In genomic region chr18:48022531-48023330, GRCh38 we compare ENCODE assay signal across 8 cellular contexts.
DNase-seq lines count a peak whose midpoint lies in the region; ATAC-seq, FAIRE-seq and TF ChIP-seq lines count a peak whose summit lies in the region.

No MANE protein-coding gene starts in this region.

- DNase-seq in Daoy (ENCODE audit: low read depth) (peak; percentile 62), HTR-8/SVneo (ENCODE audit: insufficient read length, low spot score) (peak; percentile 60), NCI-H82 (lab: John Stamatoyannopoulos, UW) (peak; percentile 95), astrocyte of the cerebellum (ENCODE audit: low read depth) (no peak), hepatocyte (ENCODE audit: low spot score) (peak; percentile 76), spleen (no peak)

- no peak for ATAC-seq in HG03039 (IDR thresholded peaks at IDR 0.05; ENCODE audit: unreplicated experiment)
- ATAC-seq in HG03460 (IDR thresholded peaks at IDR 0.05; ENCODE audit: unreplicated experiment) = no peak

- H3K79me2 ChIP-seq in hepatocyte = no peaks in the 10 kb centered on the region

- H3K4me3 ChIP-seq in astrocyte of the cerebellum (ENCODE audit: low read depth, low read length) = no peak overlapping the region
- H3K4me3 ChIP-seq in hepatocyte = no peak overlapping the region
- H3K4me3 ChIP-seq in spleen = no peak overlapping the region

- H3K27me3 ChIP-seq in hepatocyte = peaks cover 20% of the 10 kb centered on the region
- peaks cover 0 to 33% (median 0%) of the 10 kb centered on the region in 7 donors for H3K27me3 ChIP-seq in spleen (replicated peaks in 1 of 7)

- in situ Hi-C loops in astrocyte of the cerebellum (cut with HindIII; ENCODE audit: low sequenced_read_pairs) = no loop called here

- H3K27ac ChIP-seq in hepatocyte = no peak overlapping the region
- H3K27ac ChIP-seq in spleen = peak overlapping the region in 5 of 8 donors; percentile 55 to 71 (median 68)

- FAIRE-seq in HTR-8/SVneo (lab: Jason Lieb, UNC) = no peak

- TF ChIP-seq CTCF in astrocyte of the cerebellum (IDR thresholded peaks at IDR 0.05; ENCODE audit: low read depth, low read length, missing control alignments) (peak; percentile 59), hepatocyte (IDR thresholded peaks at IDR 0.05; ENCODE audit: poor library complexity) (peak; percentile 57), spleen (IDR thresholded peaks at IDR 0.05 in 8 of 11, conservative IDR thresholded peaks at IDR 0.05 in 3 of 11) (peak in 10 of 11 experiments; percentile 11 to 68 (median 52))

- intact Hi-C loops in spleen (cut with DNase I; ENCODE audit: low total_unique reads) = loop anchor here (5.0 kb wide), 1 partner anchor 250 kb away; no protein-coding TSS in a partner anchor

- no peaks in the 10 kb centered on the region for H3K9me2 ChIP-seq in hepatocyte (replicated peaks; ENCODE audit: insufficient read depth)

- no peaks in the 10 kb centered on the region for H3K36me3 ChIP-seq in hepatocyte (replicated peaks; ENCODE audit: insufficient read depth, low read depth)
- no peaks in the 10 kb centered on the region for H3K36me3 ChIP-seq in spleen

- 75% methylated on average over 16 of the region's 16 CpGs for WGBS in hepatocyte (ENCODE audit: low lambda C conversion rate, missing lambda C conversion rate)
- WGBS in spleen, 5 donors = 52 to 63% (median 61%) methylated on average over 12 to 16 of the region's 16 CpGs

- peaks cover 3% of the 10 kb centered on the region for H3K4me1 ChIP-seq in hepatocyte (ENCODE audit: insufficient read depth)
- peaks cover 5 to 66% (median 34%) of the 10 kb centered on the region in 6 donors for H3K4me1 ChIP-seq in spleen

- no peaks in the 10 kb centered on the region for H4K20me1 ChIP-seq in hepatocyte (ENCODE audit: insufficient read depth, poor library complexity, severe bottlenecking)

- H3K4me2 ChIP-seq in hepatocyte = no peak overlapping the region

- TF ChIP-seq POLR2A in spleen (IDR thresholded peaks at IDR 0.05) = no peak

- H3K9me3 ChIP-seq in hepatocyte (ENCODE audit: low read depth) (no peaks in the 10 kb centered on the region), spleen (no peaks in the 10 kb centered on the region)

- no peak overlapping the region for H2AFZ ChIP-seq in hepatocyte

Comparison
In these comparisons a context has a peak if more than half of its experiments do, and no peak if none do; other contexts are left out.
1. DNase-seq: peak in Daoy (single experiment), HTR-8/SVneo (single experiment), NCI-H82 (single experiment) and hepatocyte (single experiment); none in astrocyte of the cerebellum (single experiment) and spleen (single experiment).
2. Peak in every context shown above with its lines, with median percentiles within 50 percentile points of each other: CTCF ChIP-seq.